ENCODE assay signal across 12 cellular contexts in genomic region chr11:40241524-40242037, GRCh38.
DNase-seq lines count a peak whose midpoint lies in the region; ATAC-seq and TF ChIP-seq lines count a peak whose summit lies in the region.
"Had no signal": no experiment of that assay in that cellular context is flagged by ENCODE, and none has a peak within 500 bp of the region (broad histone marks: within the 10 kb centered on the region; RNA-seq: fewer than 3 reads in every experiment).

No MANE protein-coding gene starts in this region.

- no peak overlapping the region for H3K4me3 ChIP-seq in GM12865 (ENCODE audit: low read depth, low read length)
- H3K4me3 ChIP-seq in BE2C (ENCODE audit: low read depth, low read length), result no peak overlapping the region
- H3K4me3 ChIP-seq in Caco-2 (ENCODE audit: low read depth, low read length), result no peak overlapping the region
- H3K4me3 ChIP-seq: BLaER1, tibial artery had no signal

- DNase-seq in GM12865 (ENCODE audit: low read depth) (peak; percentile 76), glomerular visceral epithelial cell (ENCODE audit: extremely low spot score) (peak; percentile 6), CD1c-positive myeloid dendritic cell (ENCODE audit: extremely low spot score) (no peak), BE2C (no peak), Caco-2 (no peak)
- DNase-seq in activated CD4-positive, CD25-positive, alpha-beta regulatory T cell (lab: John Stamatoyannopoulos, UW), result no peak
- DNase-seq: HCEC 1CT, immature natural killer cell had no signal

- H3K27me3 Mint-ChIP-seq in Caco-2 (ENCODE audit: insufficient read depth, unreplicated experiment), result no peaks in the 10 kb centered on the region

- TF ChIP-seq CTCF in GM12865 (IDR thresholded peaks at IDR 0.05; ENCODE audit: insufficient read depth, low read depth, low read length, missing control alignments), result no peak
- no peak for TF ChIP-seq CTCF in BE2C (IDR thresholded peaks at IDR 0.05; ENCODE audit: low read depth, low read length)
- TF ChIP-seq CTCF in Caco-2 (IDR thresholded peaks at IDR 0.05; ENCODE audit: insufficient read depth in 1 of 2, low read depth in 1 of 2, low read length in 1 of 2, severe bottlenecking in 1 of 2, unreplicated experiment in 1 of 2), result no peak

- no peaks in the 10 kb centered on the region for H3K27me3 ChIP-seq in BE2C
- no peaks in the 10 kb centered on the region for H3K27me3 ChIP-seq in Caco-2 (replicated peaks; ENCODE audit: control insufficient read depth, insufficient read depth, low read length)
- H3K27me3 ChIP-seq: BLaER1, tibial artery had no signal

- no peak overlapping the region for H3K27ac Mint-ChIP-seq in Caco-2 (ENCODE audit: unreplicated experiment)
- H3K27ac Mint-ChIP-seq: immature natural killer cell had no signal

- peak; percentile 98 for ATAC-seq in GM19468 (IDR thresholded peaks at IDR 0.05; ENCODE audit: extremely low read depth, unreplicated experiment)
- peak; percentile 84 for ATAC-seq in HG03097 (IDR thresholded peaks at IDR 0.05; ENCODE audit: low FRiP score, unreplicated experiment)

- POLR2A ChIA-PET in Caco-2 (lab: Charles Lee), result no interaction called here

- no TSS peak for BruUV-seq in Caco-2 (replicated peaks; lab: Mats Ljungman, UMichigan)

- intact Hi-C loops in Caco-2 (cut with micrococcal nuclease; ENCODE audit: unreplicated experiment), result no loop called here

- H3K4me3 Mint-ChIP-seq in Caco-2 (ENCODE audit: unreplicated experiment), result no peak overlapping the region
- H3K4me3 Mint-ChIP-seq: immature natural killer cell had no signal

- H3K36me3 Mint-ChIP-seq in Caco-2 (ENCODE audit: insufficient read depth, unreplicated experiment), result no peaks in the 10 kb centered on the region
- H3K36me3 Mint-ChIP-seq: immature natural killer cell had no signal

- H3K4me1 ChIP-seq in BE2C, result no peaks in the 10 kb centered on the region
- H3K4me1 ChIP-seq in Caco-2, result no peaks in the 10 kb centered on the region
- H3K4me1 ChIP-seq: BLaER1, tibial artery had no signal

- H3K9me3 Mint-ChIP-seq in Caco-2 (ENCODE audit: unreplicated experiment), result no peaks in the 10 kb centered on the region

- no peaks in the 10 kb centered on the region for H3K9me3 ChIP-seq in BE2C
- H3K9me3 ChIP-seq in Caco-2, result no peaks in the 10 kb centered on the region
- H3K9me3 ChIP-seq: BLaER1, tibial artery had no signal

- no peaks in the 10 kb centered on the region for H3K4me1 Mint-ChIP-seq in Caco-2 (ENCODE audit: low read depth, unreplicated experiment)
- H3K4me1 Mint-ChIP-seq: immature natural killer cell had no signal

- H3K36me3 ChIP-seq in BE2C, result no peaks in the 10 kb centered on the region
- H3K36me3 ChIP-seq in Caco-2 (ENCODE audit: control insufficient read depth, insufficient read depth, low read length), result no peaks in the 10 kb centered on the region
- H3K36me3 ChIP-seq: BLaER1, tibial artery had no signal

- CTCF ChIA-PET in Caco-2 (lab: Charles Lee), result interaction anchor here (0.6 kb wide), 1 partner anchor 210 kb away, joined by 4 read pairs; no protein-coding TSS in a partner anchor

Comparison
In these comparisons a context has a peak if more than half of its experiments do, and no peak if none do; other contexts are left out.
1. DNase-seq: peak in GM12865 (single experiment) and glomerular visceral epithelial cell (single experiment); none in CD1c-positive myeloid dendritic cell (single experiment), BE2C (single experiment), activated CD4-positive, CD25-positive, alpha-beta regulatory T cell (0 of 4) and Caco-2 (0 of 2).